ENCODE assay signal across 8 cellular contexts in the genomic region with DNA sequence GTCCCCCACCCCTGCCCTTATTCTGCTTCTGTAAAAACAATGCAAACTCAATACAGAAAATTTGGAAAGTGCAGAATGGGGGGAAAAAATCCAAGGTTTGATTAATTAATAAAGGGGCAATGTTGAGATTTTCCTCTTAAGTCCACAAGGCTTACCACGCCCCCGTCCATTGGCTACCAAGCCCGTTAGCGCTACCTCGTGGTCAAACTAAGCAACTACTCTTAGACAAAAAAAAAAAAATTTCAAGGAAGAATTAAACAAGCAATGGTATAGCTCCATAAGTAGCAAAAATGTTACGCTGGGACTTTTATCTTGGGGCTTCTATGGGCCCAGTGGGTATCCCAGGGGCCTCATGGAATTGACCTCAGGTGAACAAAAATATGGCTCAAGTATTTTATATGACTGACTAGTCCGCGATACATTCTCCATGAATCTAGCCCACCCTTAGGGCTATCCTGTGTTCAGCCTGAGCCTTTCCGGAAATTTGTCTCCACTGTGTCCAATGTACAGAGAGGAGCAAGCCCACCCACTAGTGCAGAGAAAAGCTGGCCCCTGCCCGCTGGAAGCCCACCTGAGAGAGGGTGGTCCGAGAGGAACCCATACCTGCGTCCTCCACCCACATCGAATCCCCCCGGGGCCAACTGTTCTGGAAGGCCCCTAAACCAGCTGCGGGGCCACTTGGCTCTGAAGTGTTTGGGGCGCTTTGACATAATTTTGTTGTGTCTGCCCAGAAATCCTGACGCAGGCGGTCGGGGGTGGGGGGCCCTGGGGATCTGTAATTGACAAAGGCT. TPM values are rescaled to one million over a fixed set of nuclear protein-coding genes. Genes with fewer than 3 reads are reported as not detected.
A peak's percentile ranks its signal among the peaks of the same experiment; 100 is the strongest.
DNase-seq lines count a peak whose midpoint lies in the region; ATAC-seq and TF ChIP-seq lines count a peak whose summit lies in the region.

No MANE protein-coding gene starts in this region.

- H2AFZ ChIP-seq in PC-3 (ENCODE audit: low read length) (peak overlapping the region; percentile 62), osteoblast (ENCODE audit: low read length) (no peak overlapping the region)

- POLR2A ChIA-PET in PC-3 (lab: Charles Lee; ENCODE audit: unreplicated experiment) = no interaction called here

- H3K4me1 ChIP-seq in PC-3 (ENCODE audit: insufficient read depth, low read length) (peaks cover 14% of the 10 kb centered on the region), osteoblast (ENCODE audit: insufficient read depth, low read length) (no peaks in the 10 kb centered on the region), aorta (ENCODE audit: control insufficient read depth in 1 of 2, insufficient read depth in 2 of 2, low read length in 2 of 2) (no peaks in the 10 kb centered on the region)

- DNase-seq in Caki2 (ENCODE audit: low read depth) = peak; percentile 61
- DNase-seq in KG1 (lab: John Stamatoyannopoulos, UW) = peak; percentile 64
- DNase-seq in PC-3 = peak; percentile 85
- DNase-seq in activated T-cell treated with anti-CD3 and anti-CD28 coated beads, Interleukin-2, amount 50 U/mL, for 4 hours = peak; percentile 30
- peak; percentile 58 to 87 for DNase-seq in foreskin fibroblast
- peak; percentile 89 for DNase-seq in osteoblast (ENCODE audit: insufficient read length, low spot score, missing footprints)
- peak in 1 of 2 donors; percentile 61 for DNase-seq in aorta
- DNase-seq in GOT3 (lab: John Stamatoyannopoulos, UW) = no peak

- CTCF ChIA-PET in PC-3 (lab: Charles Lee) = interaction anchor here (0.5 to 1.5 kb wide), 20 partner anchors 18 to 399 kb away, joined by 3 to 29 read pairs (median 5); no protein-coding TSS in a partner anchor

- H3K4me2 ChIP-seq in PC-3 (ENCODE audit: low read length) = peak overlapping the region; percentile 37
- no peak overlapping the region for H3K4me2 ChIP-seq in osteoblast (ENCODE audit: insufficient read depth, low read length)

- H3K9me3 ChIP-seq in PC-3 (ENCODE audit: low read length) (no peaks in the 10 kb centered on the region), osteoblast (ENCODE audit: low read depth, low read length) (no peaks in the 10 kb centered on the region), aorta (ENCODE audit: control insufficient read depth, low read length) (no peaks in the 10 kb centered on the region)

- no peak overlapping the region for H3K9ac ChIP-seq in PC-3 (ENCODE audit: low read length)

- H3K36me3 Mint-ChIP-seq in activated T-cell treated with anti-CD3 and anti-CD28 coated beads, Interleukin-2, amount 50 U/mL, for 4 hours (ENCODE audit: insufficient read depth) = no peaks in the 10 kb centered on the region

- H3K27me3 ChIP-seq in PC-3 (ENCODE audit: low read length) (no peaks in the 10 kb centered on the region), osteoblast (ENCODE audit: insufficient read depth, low read length) (no peaks in the 10 kb centered on the region), aorta (ENCODE audit: control insufficient read depth in 1 of 2, insufficient read depth in 2 of 2, low read length in 1 of 2) (no peaks in the 10 kb centered on the region)

- H3K4me3 Mint-ChIP-seq in activated T-cell treated with anti-CD3 and anti-CD28 coated beads, Interleukin-2, amount 50 U/mL, for 4 hours = no peak overlapping the region

- BruUV-seq in PC-3 (replicated peaks; lab: Mats Ljungman, UMichigan) = no TSS peak

- no peaks in the 10 kb centered on the region for H3K4me1 Mint-ChIP-seq in activated T-cell treated with anti-CD3 and anti-CD28 coated beads, Interleukin-2, amount 50 U/mL, for 4 hours (ENCODE audit: low read depth)

- H3K36me3 ChIP-seq in PC-3 (ENCODE audit: low read depth, low read length) = no peaks in the 10 kb centered on the region
- H3K36me3 ChIP-seq in osteoblast (ENCODE audit: insufficient read depth, low read length) = no peaks in the 10 kb centered on the region
- H3K36me3 ChIP-seq in aorta (ENCODE audit: control insufficient read depth in 1 of 2, insufficient read depth in 2 of 2, low read length in 1 of 2) = no peaks in the 10 kb centered on the region

- ATAC-seq in PC-3 (peak; percentile 38), aorta (ENCODE audit: low FRiP score) (peak; percentile 68)
- peak; percentile 14 to 48 for ATAC-seq in activated T-cell treated with anti-CD3 and anti-CD28 coated beads, Interleukin-2, amount 50 U/mL, for 4 hours

- peak overlapping the region; percentile 2; the same call in 1 of the 2 replicates for H3K4me3 ChIP-seq in PC-3 (ENCODE audit: low read length)
- no peak overlapping the region for H3K4me3 ChIP-seq in foreskin fibroblast (ENCODE audit: low read depth in 1 of 2, low read length in 2 of 2)
- no peak overlapping the region for H3K4me3 ChIP-seq in osteoblast (ENCODE audit: insufficient read depth, low read length)
- H3K4me3 ChIP-seq in aorta (ENCODE audit: low read length in 2 of 2) = no peak overlapping the region

- in situ Hi-C loops in Caki2 (cut with HindIII; ENCODE audit: low pct_unique_long_range_greater_than_20kb, low sequenced_read_pairs) = no loop called here

- 52 to 53% methylated on average over 19 of the region's 19 CpGs for WGBS in aorta, 2 donors

- H4K20me1 ChIP-seq in PC-3 (ENCODE audit: low read length) (no peaks in the 10 kb centered on the region), osteoblast (ENCODE audit: insufficient read depth, low read length) (no peaks in the 10 kb centered on the region)

- H3K9me2 ChIP-seq in PC-3 (replicated peaks; ENCODE audit: low read length) = no peaks in the 10 kb centered on the region

- no peaks in the 10 kb centered on the region for H3F3A ChIP-seq in PC-3 (ENCODE audit: low read length, unreplicated experiment)

- no peaks in the 10 kb centered on the region for H3K27me3 Mint-ChIP-seq in activated T-cell treated with anti-CD3 and anti-CD28 coated beads, Interleukin-2, amount 50 U/mL, for 4 hours (ENCODE audit: low read depth)

- H3K79me2 ChIP-seq in PC-3 (ENCODE audit: low read length) = no peaks in the 10 kb centered on the region
- H3K79me2 ChIP-seq in osteoblast (ENCODE audit: insufficient read depth, low read length) = no peaks in the 10 kb centered on the region

- H3K27ac ChIP-seq in PC-3 (ENCODE audit: low read length) (no peak overlapping the region), osteoblast (ENCODE audit: low read depth, low read length) (no peak overlapping the region), aorta (ENCODE audit: low read depth in 1 of 2, low read length in 2 of 2) (no peak overlapping the region)

- intact Hi-C loops in PC-3 (cut with micrococcal nuclease) (loop anchor here (1.0 to 10.0 kb wide), 4 partner anchors 19 to 367 kb away; partner anchors contain the start of genes CSHL1, GH1 and TEX2), aorta (cut with DNase I) (loop anchor here (1.0 to 10.0 kb wide), 3 partner anchors 135 to 257 kb away; partner anchors contain the start of gene ICAM2 (in 2 of the 2))

- no peaks in the 10 kb centered on the region for H3K9me3 Mint-ChIP-seq in activated T-cell treated with anti-CD3 and anti-CD28 coated beads, Interleukin-2, amount 50 U/mL, for 4 hours

- peak; percentile 95 for TF ChIP-seq CTCF in PC-3 (conservative IDR thresholded peaks at IDR 0.05; ENCODE audit: low read depth, low read length)
- peak; percentile 74 for TF ChIP-seq CTCF in foreskin fibroblast (IDR thresholded peaks at IDR 0.05; ENCODE audit: low read depth, low read length)
- peak; percentile 87 for TF ChIP-seq CTCF in osteoblast (IDR thresholded peaks at IDR 0.05; ENCODE audit: extremely low read depth, low read depth, low read length)

RNA-seq across cellular contexts. Expression of gene TEX2, which starts 19.1 kb away (rescaled TPM):
- 8.5 and 11.5 TPM in 2 replicates for total RNA-seq in Caki2 (2014; rRNA removed; shearing (Covaris generic); ENCODE audit: low replicate concordance)
- total RNA-seq in PC-3 (2014; rRNA removed) = 44.2 and 50.5 TPM in 2 replicates
- 10 to 100 TPM; 18.4 to 20.4 (median 19.9) TPM for total RNA-seq in activated T-cell treated with anti-CD3 and anti-CD28 coated beads, Interleukin-2, amount 50 U/mL, for 4 hours
- 17.7 and 20.6 TPM in 2 replicates for total RNA-seq in osteoblast
- 10 to 100 TPM; 26.6 to 29.4 TPM for total RNA-seq in aorta
- 10 to 100 TPM; 10.9 to 21.8 TPM for polyA plus RNA-seq in aorta
